21 cellular contexts compared by ENCODE assay signal in the genomic region with DNA sequence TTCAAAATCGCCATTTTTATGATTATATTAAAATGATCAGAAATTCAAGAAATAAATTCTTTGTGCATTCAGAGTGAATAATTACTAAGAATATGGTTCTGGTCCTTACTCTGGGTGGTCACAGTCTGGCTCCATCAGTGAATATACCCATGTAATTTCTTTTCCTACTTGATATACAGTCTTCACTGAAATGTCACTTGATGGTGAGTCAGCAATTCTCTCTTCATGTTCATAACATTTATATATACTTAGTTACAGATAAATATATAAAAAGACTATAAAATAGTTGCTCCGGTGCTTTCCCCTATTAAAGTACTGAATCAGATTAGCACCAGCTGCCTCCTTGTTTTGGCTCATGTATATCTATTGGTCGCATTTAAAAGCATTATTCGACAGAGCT. TPM values are rescaled to one million over a fixed set of nuclear protein-coding genes. Genes with fewer than 3 reads are reported as not detected.
DNase-seq lines count a peak whose midpoint lies in the region; ATAC-seq and TF ChIP-seq lines count a peak whose summit lies in the region.
"Had no signal": no experiment of that assay in that cellular context is flagged by ENCODE, and none has a peak within 500 bp of the region (broad histone marks: within the 10 kb centered on the region; RNA-seq: fewer than 3 reads in every experiment).

No MANE protein-coding gene starts in this region.

- H3K4me3 ChIP-seq in PC-3 (ENCODE audit: low read length) (no peak overlapping the region), cardiac fibroblast (replicated peaks in 1 of 2; ENCODE audit: low read depth in 2 of 2, low read length in 2 of 2) (no peak overlapping the region)
- H3K4me3 ChIP-seq: GM12878, HAP-1, SK-N-MC had no signal

- no peak for TF ChIP-seq CTCF in PC-3 (conservative IDR thresholded peaks at IDR 0.05; ENCODE audit: low read depth, low read length)
- no peak for TF ChIP-seq CTCF in cardiac fibroblast (IDR thresholded peaks at IDR 0.05; ENCODE audit: low read depth, low read length)

- H3F3A ChIP-seq in PC-3 (ENCODE audit: low read length, unreplicated experiment), result no peaks in the 10 kb centered on the region

- no peaks in the 10 kb centered on the region for H3K9me3 ChIP-seq in PC-3 (ENCODE audit: low read length)
- H3K9me3 ChIP-seq: HAP-1 had no signal

- no peaks in the 10 kb centered on the region for H4K20me1 ChIP-seq in PC-3 (ENCODE audit: low read length)

- H3K4me2 ChIP-seq in PC-3 (ENCODE audit: low read length), result peak overlapping the region; percentile 35; the same call in 1 of the 2 replicates

- no peaks in the 10 kb centered on the region for H3K36me3 ChIP-seq in PC-3 (ENCODE audit: low read depth, low read length)
- H3K36me3 ChIP-seq: HAP-1 had no signal

- POLR2A ChIA-PET in PC-3 (lab: Charles Lee; ENCODE audit: unreplicated experiment), result no interaction called here

- no peaks in the 10 kb centered on the region for H3K9me2 ChIP-seq in PC-3 (replicated peaks; ENCODE audit: low read length)

- peak; percentile 14 for DNase-seq in HCEC 1CT
- DNase-seq in PC-3, result peak; percentile 46
- DNase-seq in cardiac fibroblast (ENCODE audit: low read depth in 2 of 2), result peak; percentile 20 to 26
- DNase-seq in renal cortical epithelial cell (ENCODE audit: low read depth), result peak; percentile 21
- no peak for DNase-seq in NAMALWA (ENCODE audit: low spot score)
- no peak for DNase-seq in effector CD8-positive, alpha-beta T cell (lab: John Stamatoyannopoulos, UW)
- DNase-seq: Caco-2, Kasumi-1, MV-4-11, NCI-H1436 treated with DMSO at 0.1 percent for 48 hours, NCI-H2081, NCI-H345, NCI-H526 treated with DMSO at 0.1 percent for 48 hours, T-helper 1 cell had no signal

- intact Hi-C loops in PC-3 (cut with micrococcal nuclease), result loop anchor here (2.0 kb wide), 2 partner anchors 28 to 30 kb away; no protein-coding TSS in a partner anchor

- no peaks in the 10 kb centered on the region for H3K27me3 ChIP-seq in PC-3 (ENCODE audit: low read length)

- ATAC-seq in PC-3, result peak; percentile 72
- no peak for ATAC-seq in HG02870 (IDR thresholded peaks at IDR 0.05; ENCODE audit: unreplicated experiment)
- ATAC-seq: GM12878, Right ventricle myocardium inferior had no signal

- BruUV-seq in PC-3 (replicated peaks; lab: Mats Ljungman, UMichigan), result no TSS peak

- peak overlapping the region; percentile 67 for H3K27ac ChIP-seq in PC-3 (ENCODE audit: low read length)
- H3K27ac ChIP-seq: C4-2B, HL-60, SK-N-MC had no signal

- no peaks in the 10 kb centered on the region for H3K79me2 ChIP-seq in PC-3 (ENCODE audit: low read length)

- peak overlapping the region; percentile 48; the same call in 1 of the 2 replicates for H3K9ac ChIP-seq in PC-3 (ENCODE audit: low read length)

- CTCF ChIA-PET in PC-3 (lab: Charles Lee), result no interaction called here

- H3K4me1 ChIP-seq in PC-3 (ENCODE audit: insufficient read depth, low read length), result peaks cover 31% of the 10 kb centered on the region

- H2AFZ ChIP-seq in PC-3 (ENCODE audit: low read length), result no peak overlapping the region

RNA-seq across cellular contexts. Expression of a gene that starts 56.4 kb away (rescaled TPM):
- 12.7 and 19.1 TPM in 2 replicates for total RNA-seq in PC-3 (2014; rRNA removed)
- 20.7 and 30.5 TPM in 2 replicates for total RNA-seq in renal cortical epithelial cell

Comparison
In these comparisons a context has a peak if more than half of its experiments do, and no peak if none do; other contexts are left out.
1. DNase-seq: peak in HCEC 1CT (single experiment), PC-3 (single experiment), cardiac fibroblast (2 of 2) and renal cortical epithelial cell (single experiment); none in NAMALWA (single experiment) and effector CD8-positive, alpha-beta T cell (single experiment).